Comparison of ENCODE assay signal across 10 cellular contexts in the genomic region with DNA sequence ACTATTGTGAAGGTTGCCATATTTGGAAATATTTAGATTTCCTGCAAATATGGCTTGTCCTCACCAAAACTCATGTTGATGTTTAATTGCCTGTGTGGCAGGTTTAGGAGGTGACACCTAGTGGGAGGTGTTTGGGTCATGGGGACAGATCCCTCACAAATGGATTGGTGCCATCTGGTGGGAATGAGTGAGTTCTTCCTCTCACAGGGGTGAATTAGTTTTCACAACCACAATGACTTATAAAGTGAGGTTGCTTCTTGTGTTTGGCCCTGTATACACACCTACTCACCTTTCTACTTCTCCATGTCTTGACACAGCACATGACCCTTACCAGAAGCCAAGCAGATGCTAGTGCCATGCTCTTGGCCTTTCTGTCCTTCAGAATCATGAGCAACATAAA. TPM values are rescaled to one million over a fixed set of nuclear protein-coding genes. Genes with fewer than 3 reads are reported as not detected.
A peak's percentile ranks its signal among the peaks of the same experiment; 100 is the strongest.
DNase-seq lines count a peak whose midpoint lies in the region; ATAC-seq, FAIRE-seq and TF ChIP-seq lines count a peak whose summit lies in the region.
"Had no signal": no experiment of that assay in that cellular context is flagged by ENCODE, and none has a peak within 500 bp of the region (broad histone marks: within the 10 kb centered on the region; RNA-seq: fewer than 3 reads in every experiment).

No MANE protein-coding gene starts in this region.

- no peaks in the 10 kb centered on the region for H3K4me1 ChIP-seq in endodermal cell (ENCODE audit: control insufficient read depth, insufficient read depth, low read length)
- H3K4me1 ChIP-seq in suprapubic skin = no peaks in the 10 kb centered on the region

- no peak overlapping the region for H3K9ac ChIP-seq in endodermal cell (ENCODE audit: extremely low read depth, low read length, poor library complexity, severe bottlenecking)

- H3K27me3 ChIP-seq in endodermal cell (ENCODE audit: control insufficient read depth, insufficient read depth, low read length, poor library complexity, severe bottlenecking) = no peaks in the 10 kb centered on the region
- H3K27me3 ChIP-seq in suprapubic skin = no peaks in the 10 kb centered on the region

- peak; percentile 42 for FAIRE-seq in GM12892 (lab: Jason Lieb, UNC)

- peak; percentile 65 for TF ChIP-seq CTCF in endodermal cell (conservative IDR thresholded peaks at IDR 0.05)
- no peak for TF ChIP-seq CTCF in suprapubic skin (IDR thresholded peaks at IDR 0.05)

- TF ChIP-seq EP300 in suprapubic skin (IDR thresholded peaks at IDR 0.05) = no peak

- no peaks in the 10 kb centered on the region for H3K27me3 Mint-ChIP-seq in endodermal cell (ENCODE audit: insufficient read depth)
- H3K27me3 Mint-ChIP-seq: memory B cell had no signal

- TF ChIP-seq POLR2A in GM12892 (IDR thresholded peaks at IDR 0.05; ENCODE audit: low read depth, low read length) = no peak
- TF ChIP-seq POLR2A in suprapubic skin (IDR thresholded peaks at IDR 0.05) = no peak

- ATAC-seq in GM21367 (IDR thresholded peaks at IDR 0.05; ENCODE audit: unreplicated experiment) (peak; percentile 47), HG03432 (IDR thresholded peaks at IDR 0.05; ENCODE audit: unreplicated experiment) (peak; percentile 76), HG03095 (IDR thresholded peaks at IDR 0.05; ENCODE audit: unreplicated experiment) (no peak)

- H3K36me3 ChIP-seq in endodermal cell (ENCODE audit: control insufficient read depth, insufficient read depth, low read length) (no peaks in the 10 kb centered on the region), suprapubic skin (no peaks in the 10 kb centered on the region)

- H3K27ac ChIP-seq in endodermal cell (ENCODE audit: low read depth, low read length) = no peak overlapping the region
- no peak overlapping the region for H3K27ac ChIP-seq in suprapubic skin

- H3K36me3 Mint-ChIP-seq in endodermal cell (ENCODE audit: low read depth) = no peaks in the 10 kb centered on the region
- H3K36me3 Mint-ChIP-seq: memory B cell had no signal

- H3K4me3 Mint-ChIP-seq in endodermal cell = no peak overlapping the region
- H3K4me3 Mint-ChIP-seq: memory B cell had no signal

- H3K4me3 ChIP-seq in endodermal cell (ENCODE audit: low read length) (no peak overlapping the region), suprapubic skin (no peak overlapping the region)

- H3K9me3 ChIP-seq in endodermal cell (ENCODE audit: control insufficient read depth, low read length) = no peaks in the 10 kb centered on the region
- H3K9me3 ChIP-seq in suprapubic skin = no peaks in the 10 kb centered on the region

- no peaks in the 10 kb centered on the region for H3K4me1 Mint-ChIP-seq in endodermal cell
- H3K4me1 Mint-ChIP-seq: memory B cell had no signal

- no peak overlapping the region for H3K27ac Mint-ChIP-seq in endodermal cell
- H3K27ac Mint-ChIP-seq: memory B cell had no signal

- DNase-seq in GM12892 (ENCODE audit: insufficient read length) = no peak
- peak; percentile 66 for DNase-seq in endodermal cell
- no peak for DNase-seq in SHP77 treated with DMSO at 0.1 percent for 48 hours (lab: John Stamatoyannopoulos, UW)
- DNase-seq in suprapubic skin (ENCODE audit: low spot score in 2 of 2) = no peak
- DNase-seq: effector memory CD4-positive, alpha-beta T cell; NCI-H2171 had no signal

- H3K9me3 Mint-ChIP-seq in endodermal cell = no peaks in the 10 kb centered on the region
- H3K9me3 Mint-ChIP-seq: memory B cell had no signal

RNA-seq across cellular contexts. Expression of a gene that starts 41.1 kb away (rescaled TPM):
- 21.9 TPM for polyA plus RNA-seq in GM12892 (2012; ENCODE audit: missing spikeins)
- total RNA-seq in endodermal cell (10 to 100 TPM; 48.5 to 56.7 TPM), suprapubic skin (10 to 100 TPM; 39.8 to 67.1 (median 52.7) TPM)
- 22.7 TPM for polyA plus RNA-seq in endodermal cell (2013, experiment 1 of 2)
- 21.2 TPM for polyA plus RNA-seq in endodermal cell (2013, experiment 2 of 2)
